Comparison of ENCODE assay signal across 4 cellular contexts in genomic region chr11:20551096-20551495, GRCh38. TPM values are rescaled to one million over a fixed set of nuclear protein-coding genes. Genes with fewer than 3 reads are reported as not detected.
"Had no signal": no experiment of that assay in that cellular context is flagged by ENCODE, and none has a peak within 500 bp of the region (broad histone marks: within the 10 kb centered on the region; RNA-seq: fewer than 3 reads in every experiment).

No MANE protein-coding gene starts in this region.

- ATAC-seq: GM12878 had no signal

- H3K4me3 ChIP-seq: GM12878 had no signal

- DNase-seq: GDM1, GF-D8 had no signal

RNA-seq across cellular contexts. Expression of gene SLC6A5, which starts 48.3 kb away (rescaled TPM):
- total RNA-seq: G401, GM12878 had no signal
